ENCODE assay signal across 8 cellular contexts in genomic region chr3:187291001-187291511, GRCh38. TPM values are rescaled to one million over a fixed set of nuclear protein-coding genes. Genes with fewer than 3 reads are reported as not detected.
A peak's percentile ranks its signal among the peaks of the same experiment; 100 is the strongest.
DNase-seq lines count a peak whose midpoint lies in the region; ATAC-seq, FAIRE-seq and TF ChIP-seq lines count a peak whose summit lies in the region.

No MANE protein-coding gene starts in this region.

- H3K9me3 ChIP-seq in colonic mucosa: no peaks in the 10 kb centered on the region
- no peaks in the 10 kb centered on the region for H3K9me3 ChIP-seq in skeletal muscle tissue (ENCODE audit: control insufficient read depth in 3 of 3, low read length in 3 of 3)

- CTCF ChIA-PET in HEK293T (lab: Yijun Ruan, JAX): no interaction called here

- no peak for TF ChIP-seq CTCF in colonic mucosa (IDR thresholded peaks at IDR 0.05)

- DNase-seq in HEK293T (ENCODE audit: extremely low spot score) (peak; percentile 11), colonic mucosa (no peak), kidney tubule cell (ENCODE audit: low spot score) (peak; percentile 14), glomerular visceral epithelial cell (ENCODE audit: extremely low spot score) (no peak), GM19239 (ENCODE audit: insufficient read length, low spot score) (no peak)
- no peak for DNase-seq in activated effector memory CD4-positive, alpha-beta T cell treated with anti-CD3 and anti-CD28 coated beads, Interleukin-2, amount 50 U/mL, for 16 hours
- DNase-seq in stimulated activated effector memory CD8-positive, alpha-beta T cell treated with anti-CD3 and anti-CD28 coated beads, Interleukin-12 subunit alpha, Interleukin-12 subunit beta, amount 100 ng/mL, for 72 hours (ENCODE audit: low spot score in 2 of 2): no peak

- no peak for ATAC-seq in stimulated activated effector memory CD8-positive, alpha-beta T cell treated with anti-CD3 and anti-CD28 coated beads, Interleukin-12 subunit alpha, Interleukin-12 subunit beta, amount 100 ng/mL, for 72 hours

- POLR2A ChIA-PET in HEK293T (lab: Yijun Ruan, JAX): no interaction called here

- H3K27ac Mint-ChIP-seq in stimulated activated effector memory CD8-positive, alpha-beta T cell treated with anti-CD3 and anti-CD28 coated beads, Interleukin-12 subunit alpha, Interleukin-12 subunit beta, amount 100 ng/mL, for 72 hours: no peak overlapping the region

- no peak overlapping the region for H3K4me3 Mint-ChIP-seq in stimulated activated effector memory CD8-positive, alpha-beta T cell treated with anti-CD3 and anti-CD28 coated beads, Interleukin-12 subunit alpha, Interleukin-12 subunit beta, amount 100 ng/mL, for 72 hours

- intact Hi-C loops in colonic mucosa (cut with DNase I): no loop called here

- H3K27me3 ChIP-seq in colonic mucosa (no peaks in the 10 kb centered on the region), skeletal muscle tissue (ENCODE audit: control insufficient read depth in 3 of 3, insufficient read depth in 3 of 3, low read length in 3 of 3) (no peaks in the 10 kb centered on the region)

- H3K4me1 Mint-ChIP-seq in stimulated activated effector memory CD8-positive, alpha-beta T cell treated with anti-CD3 and anti-CD28 coated beads, Interleukin-12 subunit alpha, Interleukin-12 subunit beta, amount 100 ng/mL, for 72 hours: no peaks in the 10 kb centered on the region

- FAIRE-seq in GM19239 (lab: Jason Lieb, UNC): no peak

- no peaks in the 10 kb centered on the region for H3K36me3 Mint-ChIP-seq in stimulated activated effector memory CD8-positive, alpha-beta T cell treated with anti-CD3 and anti-CD28 coated beads, Interleukin-12 subunit alpha, Interleukin-12 subunit beta, amount 100 ng/mL, for 72 hours

- H3K4me3 ChIP-seq in colonic mucosa (peak overlapping the region; percentile 13), skeletal muscle tissue (ENCODE audit: low read length in 3 of 3) (peak overlapping the region; percentile 51 to 75 (median 70))

- H3K4me1 ChIP-seq in colonic mucosa (no peaks in the 10 kb centered on the region), skeletal muscle tissue (ENCODE audit: control insufficient read depth in 3 of 3, insufficient read depth in 3 of 3, low read length in 3 of 3) (peaks cover 17 to 53% (median 43%) of the 10 kb centered on the region in 3 donors)

- H3K36me3 ChIP-seq in colonic mucosa: no peaks in the 10 kb centered on the region
- no peaks in the 10 kb centered on the region for H3K36me3 ChIP-seq in skeletal muscle tissue (ENCODE audit: control insufficient read depth in 3 of 3, insufficient read depth in 3 of 3, low read length in 3 of 3)

- no peak overlapping the region for H3K9ac ChIP-seq in colonic mucosa (ENCODE audit: low read depth in 2 of 2, low read length in 2 of 2)
- H3K9ac ChIP-seq in skeletal muscle tissue (ENCODE audit: low read depth in 1 of 3, low read length in 3 of 3): peak overlapping the region; percentile 33 to 71 (median 63)

- H3K9me3 Mint-ChIP-seq in stimulated activated effector memory CD8-positive, alpha-beta T cell treated with anti-CD3 and anti-CD28 coated beads, Interleukin-12 subunit alpha, Interleukin-12 subunit beta, amount 100 ng/mL, for 72 hours: no peaks in the 10 kb centered on the region

- H3K27ac ChIP-seq in colonic mucosa (peak overlapping the region; percentile 36), skeletal muscle tissue (ENCODE audit: low read depth, low read length) (peak overlapping the region; percentile 57)

TF ChIP-seq in HEK293T, 16 proteins besides CTCF, POLR2A, EP300 and RAD21:
- no peak for TF ChIP-seq L3MBTL2 (conservative IDR thresholded peaks at IDR 0.05)
- no peak for TF ChIP-seq BHLHE40 (IDR thresholded peaks at IDR 0.05; ENCODE audit: borderline replicate concordance)
- no peak for TF ChIP-seq LEF1 (IDR thresholded peaks at IDR 0.05; ENCODE audit: borderline replicate concordance)
- TF ChIP-seq SP1 (IDR thresholded peaks at IDR 0.05): no peak
- no peak for TF ChIP-seq TARDBP (IDR thresholded peaks at IDR 0.05)
- no peak for TF ChIP-seq ARNT (IDR thresholded peaks at IDR 0.05)
- TF ChIP-seq ZNF384 (IDR thresholded peaks at IDR 0.05): no peak
- no peak for TF ChIP-seq FOXK2 (IDR thresholded peaks at IDR 0.05)
- no peak for TF ChIP-seq NFRKB (IDR thresholded peaks at IDR 0.05)

RNA-seq across cellular contexts. Expression of gene MASP1, which starts 0.5 kb away (rescaled TPM):
- total RNA-seq in colonic mucosa: 10 to 100 TPM in 1 of 2 donors, under 1 TPM in 1; 0.52 to 11.1 TPM
- 5.7 TPM for total RNA-seq in skeletal muscle tissue

Comparison
In these comparisons a context has a peak if more than half of its experiments do, and no peak if none do; other contexts are left out.
1. DNase-seq: peak in HEK293T (single experiment) and kidney tubule cell (single experiment); none in colonic mucosa (single experiment), activated effector memory CD4-positive, alpha-beta T cell treated with anti-CD3 and anti-CD28 coated beads, Interleukin-2, amount 50 U/mL, for 16 hours (single experiment), glomerular visceral epithelial cell (single experiment), stimulated activated effector memory CD8-positive, alpha-beta T cell treated with anti-CD3 and anti-CD28 coated beads, Interleukin-12 subunit alpha, Interleukin-12 subunit beta, amount 100 ng/mL, for 72 hours (0 of 2) and GM19239 (single experiment).
2. H3K9ac ChIP-seq: peak in skeletal muscle tissue (3 of 3); none in colonic mucosa (0 of 2).